27 cellular contexts compared by ENCODE assay signal in the genomic region with DNA sequence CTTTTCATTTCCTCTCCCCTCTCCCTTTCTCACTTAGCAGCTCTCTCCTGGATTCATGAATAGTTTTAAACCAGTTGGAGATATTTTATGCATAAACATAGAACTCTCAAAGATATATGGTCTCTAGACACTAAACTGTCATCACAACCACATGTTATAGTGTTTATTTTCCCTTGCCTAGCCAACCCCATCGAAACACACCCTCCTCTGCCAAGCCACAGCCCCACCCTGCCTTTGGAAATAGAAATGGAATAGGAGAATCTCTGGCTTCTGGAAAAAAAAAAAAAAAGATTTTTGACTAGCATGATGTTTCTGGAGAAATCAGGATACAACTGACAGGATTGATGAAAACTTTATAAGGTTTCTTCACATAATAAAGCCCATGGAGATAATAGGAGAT.
DNase-seq lines count a peak whose midpoint lies in the region; TF ChIP-seq lines count a peak whose summit lies in the region.
"Had no signal": no experiment of that assay in that cellular context is flagged by ENCODE, and none has a peak within 500 bp of the region (broad histone marks: within the 10 kb centered on the region; RNA-seq: fewer than 3 reads in every experiment).

No MANE protein-coding gene starts in this region.

- peaks cover 0 to 8% of the 10 kb centered on the region in 2 donors for H3K9me3 ChIP-seq in breast epithelium
- H3K9me3 ChIP-seq: HAP-1, sigmoid colon had no signal

- peaks cover 6% of the 10 kb centered on the region for H3K4me1 Mint-ChIP-seq in MCF 10A (ENCODE audit: insufficient read depth, unreplicated experiment)
- H3K4me1 Mint-ChIP-seq: naive thymus-derived CD8-positive, alpha-beta T cell had no signal

- POLR2A ChIA-PET in MCF 10A (lab: Yijun Ruan, JAX): interaction anchor here (1.5 kb wide), 1 partner anchor 34 kb away, joined by 4 read pairs; no protein-coding TSS in a partner anchor

- TF ChIP-seq CTCF in MCF 10A (IDR thresholded peaks at IDR 0.05; ENCODE audit: unreplicated experiment) (no peak), breast epithelium (IDR thresholded peaks at IDR 0.05) (no peak), astrocyte of the spinal cord (IDR thresholded peaks at IDR 0.05; ENCODE audit: low read depth, low read length) (no peak)

- H3K27ac Mint-ChIP-seq in MCF 10A (ENCODE audit: low read depth, unreplicated experiment): peak overlapping the region; percentile 46
- H3K27ac Mint-ChIP-seq: activated CD4-positive, alpha-beta T cell treated with anti-CD3 and anti-CD28 coated beads, Interleukin-2, amount 10 ng/mL, durations not matched to agents 24 days and 14 days; activated T-helper 1 cell treated with anti-CD3 and anti-CD28 coated beads, Interleukin-12 subunit alpha, Interleukin-12 subunit beta, Interleukin-2, Interleukin-4 antibody, amounts not matched to agents 30 ng/mL and 10 ng/mL and 1 ng/mL, durations not matched to agents 14 hours and 24 hours and 36 hours; type B pancreatic cell had no signal

- H3K9me3 Mint-ChIP-seq in MCF 10A (ENCODE audit: unreplicated experiment): peaks cover 4% of the 10 kb centered on the region
- H3K9me3 Mint-ChIP-seq: type B pancreatic cell had no signal

- BruUV-seq in MCF 10A (replicated peaks; lab: Mats Ljungman, UMichigan): no TSS peak

- intact Hi-C loops in MCF 10A (cut with micrococcal nuclease) (no loop called here), breast epithelium (cut with DNase I; ENCODE audit: low total_unique reads) (no loop called here)

- H3K36me3 Mint-ChIP-seq in MCF 10A (ENCODE audit: insufficient read depth, unreplicated experiment): no peaks in the 10 kb centered on the region
- H3K36me3 Mint-ChIP-seq: naive thymus-derived CD8-positive, alpha-beta T cell; type B pancreatic cell had no signal

- DNase-seq in MCF 10A (ENCODE audit: unreplicated experiment) (peak; percentile 7), breast epithelium (ENCODE audit: low spot score in 2 of 2) (no peak), astrocyte of the spinal cord (ENCODE audit: low read depth, low spot score) (peak; percentile 33), hepatic stellate cell (ENCODE audit: low spot score) (peak; percentile 34), medulla oblongata (ENCODE audit: extremely low spot score) (no peak), NOMO-1 treated with dmso at 0.1 percent for 144 hours (lab: John Stamatoyannopoulos, UW; ENCODE audit: unreplicated experiment) (no peak), NCI-H2227 (lab: John Stamatoyannopoulos, UW; ENCODE audit: unreplicated experiment) (no peak), occipital lobe (lab: John Stamatoyannopoulos, UW) (no peak)
- DNase-seq: activated CD4-positive, alpha-beta T cell treated with anti-CD3 and anti-CD28 coated beads, Interleukin-2, amount 10 ng/mL, durations not matched to agents 24 days and 14 days; activated naive CD4-positive, alpha-beta T cell treated with anti-CD3 and anti-CD28 coated beads, Interleukin-2, amount 50 U/mL, for 16 hours; aorta; Calu3; effector CD8-positive, alpha-beta T cell; EL; erythroblast; head of caudate nucleus; mesendoderm; naive thymus-derived CD8-positive, alpha-beta T cell; NCI-H345; sigmoid colon; SJCRH30 had no signal

- H3K4me3 ChIP-seq in breast epithelium: no peak overlapping the region
- no peak overlapping the region for H3K4me3 ChIP-seq in astrocyte of the spinal cord (ENCODE audit: low read depth, low read length)
- H3K4me3 ChIP-seq: BLaER1 treated with 17β-estradiol and CSF1 and Interleukin-3, amounts not matched to agents 10 nM and 100 nM; HAP-1; K562; sigmoid colon; SJCRH30 had no signal

- no peak overlapping the region for H3K4me3 Mint-ChIP-seq in MCF 10A (ENCODE audit: unreplicated experiment)
- H3K4me3 Mint-ChIP-seq: activated CD4-positive, alpha-beta T cell treated with anti-CD3 and anti-CD28 coated beads, Interleukin-2, amount 10 ng/mL, durations not matched to agents 24 days and 14 days; activated T-helper 1 cell treated with anti-CD3 and anti-CD28 coated beads, Interleukin-12 subunit alpha, Interleukin-12 subunit beta, Interleukin-2, Interleukin-4 antibody, amounts not matched to agents 30 ng/mL and 10 ng/mL and 1 ng/mL, durations not matched to agents 14 hours and 24 hours and 36 hours; naive thymus-derived CD8-positive, alpha-beta T cell; type B pancreatic cell had no signal

- H3K4me1 ChIP-seq in breast epithelium: no peaks in the 10 kb centered on the region
- H3K4me1 ChIP-seq: HAP-1, parathyroid adenoma had no signal

- TF ChIP-seq POLR2A in breast epithelium (IDR thresholded peaks at IDR 0.05): no peak

- CTCF ChIA-PET in MCF 10A (lab: Yijun Ruan, JAX): interaction anchor here (1.3 kb wide), 1 partner anchor 20 kb away, joined by 6 read pairs; no protein-coding TSS in a partner anchor

- no peak overlapping the region for H3K27ac ChIP-seq in breast epithelium
- H3K27ac ChIP-seq: parathyroid adenoma, sigmoid colon, SJCRH30 had no signal

- no peaks in the 10 kb centered on the region for H3K36me3 ChIP-seq in breast epithelium
- H3K36me3 ChIP-seq: HAP-1, sigmoid colon, SJCRH30 had no signal

- in situ Hi-C loops in astrocyte of the spinal cord (cut with HindIII; ENCODE audit: low sequenced_read_pairs): no loop called here

- no peaks in the 10 kb centered on the region for H3K27me3 Mint-ChIP-seq in MCF 10A (ENCODE audit: insufficient read depth, unreplicated experiment)
- H3K27me3 Mint-ChIP-seq: activated CD4-positive, alpha-beta T cell treated with anti-CD3 and anti-CD28 coated beads, Interleukin-2, amount 10 ng/mL, durations not matched to agents 24 days and 14 days; type B pancreatic cell had no signal

- H3K27me3 ChIP-seq in breast epithelium: no peaks in the 10 kb centered on the region
- H3K27me3 ChIP-seq: BLaER1 treated with 17β-estradiol and CSF1 and Interleukin-3, amounts not matched to agents 10 nM and 100 nM; sigmoid colon; SJCRH30 had no signal

Comparison
In these comparisons a context has a peak if more than half of its experiments do, and no peak if none do; other contexts are left out.
1. DNase-seq: peak in MCF 10A (single experiment), astrocyte of the spinal cord (single experiment) and hepatic stellate cell (single experiment); none in breast epithelium (0 of 2), medulla oblongata (single experiment), NOMO-1 treated with dmso at 0.1 percent for 144 hours (single experiment), NCI-H2227 (single experiment) and occipital lobe (single experiment).